ENCODE assay signal across 11 cellular contexts in the genomic region with DNA sequence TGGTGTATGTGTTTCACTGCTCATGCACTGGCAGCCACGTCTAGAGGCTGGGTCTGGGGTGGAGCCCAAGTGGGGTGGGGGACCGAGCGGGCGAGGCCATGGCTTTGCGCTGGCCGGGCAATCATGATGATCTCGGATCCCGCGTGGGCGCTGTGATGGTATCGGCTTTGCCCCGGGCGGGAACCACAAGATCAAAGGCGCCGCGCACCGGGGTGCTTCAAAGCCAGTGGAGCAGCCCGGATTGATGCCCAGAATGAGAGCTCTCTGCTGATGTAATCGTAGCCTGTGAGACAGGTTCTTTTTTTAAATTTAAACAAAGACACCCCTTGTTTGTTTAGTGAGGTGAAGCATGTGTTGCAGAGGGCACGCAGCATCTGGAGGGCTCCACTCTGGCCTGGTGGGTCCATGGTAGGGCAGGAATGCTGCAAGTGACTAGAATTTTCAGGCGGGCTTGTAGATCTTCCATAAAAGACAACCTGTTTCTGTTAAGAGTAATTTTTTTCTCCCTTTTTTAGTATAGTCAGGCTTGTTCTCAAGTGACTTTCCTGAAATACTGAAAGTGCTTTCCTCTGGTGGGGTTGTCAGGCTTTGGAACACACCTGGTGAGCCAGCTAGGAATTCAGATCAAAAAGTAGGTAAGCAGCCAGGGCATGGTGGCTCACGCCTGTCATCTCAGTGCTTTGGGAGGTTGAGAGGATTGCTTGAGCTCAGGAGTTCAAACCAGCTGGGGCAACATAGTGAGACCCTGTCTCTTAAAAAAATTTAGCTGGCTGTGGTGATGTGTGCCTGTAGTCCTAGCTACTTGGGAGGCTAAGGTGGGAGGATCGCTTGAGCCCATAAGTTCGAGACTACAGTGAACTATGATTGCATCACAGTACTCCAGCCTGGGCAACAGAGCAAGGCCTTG. TPM values are rescaled to one million over a fixed set of nuclear protein-coding genes. Genes with fewer than 3 reads are reported as not detected.
A peak's percentile ranks its signal among the peaks of the same experiment; 100 is the strongest.
DNase-seq lines count a peak whose midpoint lies in the region; ATAC-seq lines count a peak whose summit lies in the region.
"Had no signal": no experiment of that assay in that cellular context is flagged by ENCODE, and none has a peak within 500 bp of the region (broad histone marks: within the 10 kb centered on the region; RNA-seq: fewer than 3 reads in every experiment).

No MANE protein-coding gene starts in this region.

- intact Hi-C loops in left ventricle myocardium superior (cut with micrococcal nuclease): no loop called here

- DNase-seq in DMS79 treated with DMSO at 0.1 percent for 48 hours (lab: John Stamatoyannopoulos, UW) (peak; percentile 70), NCI-H345 treated with DMSO at 0.1 percent for 48 hours (lab: John Stamatoyannopoulos, UW; ENCODE audit: unreplicated experiment) (peak; percentile 59), left ventricle myocardium superior (peak; percentile 46), putamen (ENCODE audit: low spot score) (peak; percentile 47), epidermal melanocyte (ENCODE audit: insufficient read length, low spot score) (no peak)
- DNase-seq: GDM1; naive thymus-derived CD4-positive, alpha-beta T cell; NK-92 treated with Interleukin-12 subunit alpha and Interleukin-12 subunit beta, amount 100 ng/mL, for 24 hours had no signal

- peak; percentile 41 for ATAC-seq in left ventricle myocardium superior
- ATAC-seq in GM19328 (IDR thresholded peaks at IDR 0.05; ENCODE audit: unreplicated experiment): no peak
- no peak for ATAC-seq in HG03039 (IDR thresholded peaks at IDR 0.05; ENCODE audit: unreplicated experiment)
- ATAC-seq in GM21381 (IDR thresholded peaks at IDR 0.05; ENCODE audit: unreplicated experiment): no peak
- ATAC-seq: naive thymus-derived CD4-positive, alpha-beta T cell had no signal

RNA-seq across cellular contexts. Expression of gene ZNRF3, which starts 40.7 kb away (rescaled TPM):
- 6.9 TPM for total RNA-seq in left ventricle myocardium superior
